Comparison of ENCODE assay signal across 1 cellular context in the genomic region with DNA sequence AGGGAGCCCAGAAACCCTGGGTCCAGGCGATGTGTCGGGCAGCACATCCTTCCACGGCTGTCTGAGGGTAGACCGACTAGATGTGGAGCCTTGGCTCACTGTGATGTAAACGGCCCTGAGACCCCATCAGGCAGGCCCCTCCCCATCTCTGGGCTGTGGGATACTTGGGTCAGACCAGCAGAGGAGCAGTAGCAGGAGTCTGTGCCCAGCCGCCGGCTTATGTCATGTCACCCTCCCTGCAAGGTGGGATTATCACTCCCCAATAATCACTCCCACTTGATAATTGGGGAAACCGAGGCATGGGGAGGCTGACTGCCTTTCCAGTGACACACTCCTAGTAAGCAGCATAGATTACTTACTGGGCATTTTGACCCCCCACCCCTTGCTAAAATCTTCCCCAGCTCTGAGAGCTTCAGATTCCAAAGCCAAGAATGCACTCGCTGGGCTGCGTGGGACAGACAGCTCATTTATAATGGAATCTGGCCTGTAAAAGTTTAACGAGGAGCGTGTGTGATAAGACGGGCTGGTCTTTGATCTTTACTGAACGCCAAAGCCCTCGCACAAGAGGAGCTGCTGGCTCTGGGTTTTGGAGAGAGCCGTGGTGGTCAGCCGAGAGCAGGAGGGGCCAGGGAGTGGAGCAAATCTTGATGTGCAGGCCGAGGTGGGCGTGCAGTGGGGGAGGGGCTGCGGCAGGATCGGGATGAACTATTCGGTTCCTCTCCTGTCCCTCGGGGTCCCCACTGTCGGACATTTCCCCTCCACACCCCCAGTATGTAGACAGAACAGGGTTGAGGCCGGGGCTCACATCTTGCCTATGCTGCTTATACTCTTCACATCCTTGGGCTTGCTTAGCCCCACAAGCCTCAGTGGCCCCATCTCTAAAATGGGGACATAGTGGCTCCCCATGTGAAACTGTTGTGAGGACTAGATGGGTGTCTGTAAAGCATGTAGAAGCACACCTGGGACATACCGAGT.
TF ChIP-seq lines count a peak whose summit lies in the region.

No MANE protein-coding gene starts in this region.

TF ChIP-seq in HepG2, 621 proteins besides CTCF, POLR2A, EP300 and RAD21 (continued from another document and continues in another):
- TF ChIP-seq, protein P1, sequence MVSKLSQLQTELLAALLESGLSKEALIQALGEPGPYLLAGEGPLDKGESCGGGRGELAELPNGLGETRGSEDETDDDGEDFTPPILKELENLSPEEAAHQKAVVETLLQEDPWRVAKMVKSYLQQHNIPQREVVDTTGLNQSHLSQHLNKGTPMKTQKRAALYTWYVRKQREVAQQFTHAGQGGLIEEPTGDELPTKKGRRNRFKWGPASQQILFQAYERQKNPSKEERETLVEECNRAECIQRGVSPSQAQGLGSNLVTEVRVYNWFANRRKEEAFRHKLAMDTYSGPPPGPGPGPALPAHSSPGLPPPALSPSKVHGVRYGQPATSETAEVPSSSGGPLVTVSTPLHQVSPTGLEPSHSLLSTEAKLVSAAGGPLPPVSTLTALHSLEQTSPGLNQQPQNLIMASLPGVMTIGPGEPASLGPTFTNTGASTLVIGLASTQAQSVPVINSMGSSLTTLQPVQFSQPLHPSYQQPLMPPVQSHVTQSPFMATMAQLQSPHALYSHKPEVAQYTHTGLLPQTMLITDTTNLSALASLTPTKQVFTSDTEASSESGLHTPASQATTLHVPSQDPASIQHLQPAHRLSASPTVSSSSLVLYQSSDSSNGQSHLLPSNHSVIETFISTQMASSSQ (IDR thresholded peaks at IDR 0.05; ENCODE audit: low read depth): peak; percentile 96
- TF ChIP-seq, protein P1 (CRISPR knock-in tag; IDR thresholded peaks at IDR 0.05; ENCODE audit: borderline replicate concordance): peak; percentile 99
- no peak for TF ChIP-seq SRSF9 (IDR thresholded peaks at IDR 0.05; ENCODE audit: borderline replicate concordance, insufficient read depth, low read depth, low read length, poor library complexity, severe bottlenecking)
- TF ChIP-seq, protein P2, sequence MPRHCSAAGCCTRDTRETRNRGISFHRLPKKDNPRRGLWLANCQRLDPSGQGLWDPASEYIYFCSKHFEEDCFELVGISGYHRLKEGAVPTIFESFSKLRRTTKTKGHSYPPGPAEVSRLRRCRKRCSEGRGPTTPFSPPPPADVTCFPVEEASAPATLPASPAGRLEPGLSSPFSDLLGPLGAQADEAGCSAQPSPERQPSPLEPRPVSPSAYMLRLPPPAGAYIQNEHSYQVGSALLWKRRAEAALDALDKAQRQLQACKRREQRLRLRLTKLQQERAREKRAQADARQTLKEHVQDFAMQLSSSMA (CRISPR knock-in tag; IDR thresholded peaks at IDR 0.05): no peak; the same call in 1 of the 2 replicates
- TF ChIP-seq, protein P3, sequence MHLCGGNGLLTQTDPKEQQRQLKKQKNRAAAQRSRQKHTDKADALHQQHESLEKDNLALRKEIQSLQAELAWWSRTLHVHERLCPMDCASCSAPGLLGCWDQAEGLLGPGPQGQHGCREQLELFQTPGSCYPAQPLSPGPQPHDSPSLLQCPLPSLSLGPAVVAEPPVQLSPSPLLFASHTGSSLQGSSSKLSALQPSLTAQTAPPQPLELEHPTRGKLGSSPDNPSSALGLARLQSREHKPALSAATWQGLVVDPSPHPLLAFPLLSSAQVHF (CRISPR knock-in tag; IDR thresholded peaks at IDR 0.05): no peak
- TF ChIP-seq, protein P4, sequence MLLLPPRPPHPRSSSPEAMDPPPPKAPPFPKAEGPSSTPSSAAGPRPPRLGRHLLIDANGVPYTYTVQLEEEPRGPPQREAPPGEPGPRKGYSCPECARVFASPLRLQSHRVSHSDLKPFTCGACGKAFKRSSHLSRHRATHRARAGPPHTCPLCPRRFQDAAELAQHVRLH (CRISPR knock-in tag; IDR thresholded peaks at IDR 0.05; ENCODE audit: borderline replicate concordance, low read depth): 0 out of 2 replicates have a peak, but pooled peaks have one; percentile 23
- TF ChIP-seq SP5 (CRISPR knock-in tag; IDR thresholded peaks at IDR 0.05; ENCODE audit: borderline replicate concordance, low read depth): peak; percentile 50; the same call in 1 of the 2 replicates
- TF ChIP-seq, protein P5, sequence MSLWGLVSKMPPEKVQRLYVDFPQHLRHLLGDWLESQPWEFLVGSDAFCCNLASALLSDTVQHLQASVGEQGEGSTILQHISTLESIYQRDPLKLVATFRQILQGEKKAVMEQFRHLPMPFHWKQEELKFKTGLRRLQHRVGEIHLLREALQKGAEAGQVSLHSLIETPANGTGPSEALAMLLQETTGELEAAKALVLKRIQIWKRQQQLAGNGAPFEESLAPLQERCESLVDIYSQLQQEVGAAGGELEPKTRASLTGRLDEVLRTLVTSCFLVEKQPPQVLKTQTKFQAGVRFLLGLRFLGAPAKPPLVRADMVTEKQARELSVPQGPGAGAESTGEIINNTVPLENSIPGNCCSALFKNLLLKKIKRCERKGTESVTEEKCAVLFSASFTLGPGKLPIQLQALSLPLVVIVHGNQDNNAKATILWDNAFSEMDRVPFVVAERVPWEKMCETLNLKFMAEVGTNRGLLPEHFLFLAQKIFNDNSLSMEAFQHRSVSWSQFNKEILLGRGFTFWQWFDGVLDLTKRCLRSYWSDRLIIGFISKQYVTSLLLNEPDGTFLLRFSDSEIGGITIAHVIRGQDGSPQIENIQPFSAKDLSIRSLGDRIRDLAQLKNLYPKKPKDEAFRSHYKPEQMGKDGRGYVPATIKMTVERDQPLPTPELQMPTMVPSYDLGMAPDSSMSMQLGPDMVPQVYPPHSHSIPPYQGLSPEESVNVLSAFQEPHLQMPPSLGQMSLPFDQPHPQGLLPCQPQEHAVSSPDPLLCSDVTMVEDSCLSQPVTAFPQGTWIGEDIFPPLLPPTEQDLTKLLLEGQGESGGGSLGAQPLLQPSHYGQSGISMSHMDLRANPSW (CRISPR knock-in tag; IDR thresholded peaks at IDR 0.05; ENCODE audit: borderline replicate concordance): no peak
- TF ChIP-seq, protein P6, sequence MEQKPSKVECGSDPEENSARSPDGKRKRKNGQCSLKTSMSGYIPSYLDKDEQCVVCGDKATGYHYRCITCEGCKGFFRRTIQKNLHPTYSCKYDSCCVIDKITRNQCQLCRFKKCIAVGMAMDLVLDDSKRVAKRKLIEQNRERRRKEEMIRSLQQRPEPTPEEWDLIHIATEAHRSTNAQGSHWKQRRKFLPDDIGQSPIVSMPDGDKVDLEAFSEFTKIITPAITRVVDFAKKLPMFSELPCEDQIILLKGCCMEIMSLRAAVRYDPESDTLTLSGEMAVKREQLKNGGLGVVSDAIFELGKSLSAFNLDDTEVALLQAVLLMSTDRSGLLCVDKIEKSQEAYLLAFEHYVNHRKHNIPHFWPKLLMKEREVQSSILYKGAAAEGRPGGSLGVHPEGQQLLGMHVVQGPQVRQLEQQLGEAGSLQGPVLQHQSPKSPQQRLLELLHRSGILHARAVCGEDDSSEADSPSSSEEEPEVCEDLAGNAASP (CRISPR knock-in tag; IDR thresholded peaks at IDR 0.05; ENCODE audit: borderline replicate concordance): 0 out of 2 replicates have a peak, but pooled peaks have one; percentile 37
- TF ChIP-seq ADNP (CRISPR knock-in tag; IDR thresholded peaks at IDR 0.05): no peak
- TF ChIP-seq JUNB (CRISPR knock-in tag; IDR thresholded peaks at IDR 0.05; ENCODE audit: borderline replicate concordance): no peak
- TF ChIP-seq, protein P7, sequence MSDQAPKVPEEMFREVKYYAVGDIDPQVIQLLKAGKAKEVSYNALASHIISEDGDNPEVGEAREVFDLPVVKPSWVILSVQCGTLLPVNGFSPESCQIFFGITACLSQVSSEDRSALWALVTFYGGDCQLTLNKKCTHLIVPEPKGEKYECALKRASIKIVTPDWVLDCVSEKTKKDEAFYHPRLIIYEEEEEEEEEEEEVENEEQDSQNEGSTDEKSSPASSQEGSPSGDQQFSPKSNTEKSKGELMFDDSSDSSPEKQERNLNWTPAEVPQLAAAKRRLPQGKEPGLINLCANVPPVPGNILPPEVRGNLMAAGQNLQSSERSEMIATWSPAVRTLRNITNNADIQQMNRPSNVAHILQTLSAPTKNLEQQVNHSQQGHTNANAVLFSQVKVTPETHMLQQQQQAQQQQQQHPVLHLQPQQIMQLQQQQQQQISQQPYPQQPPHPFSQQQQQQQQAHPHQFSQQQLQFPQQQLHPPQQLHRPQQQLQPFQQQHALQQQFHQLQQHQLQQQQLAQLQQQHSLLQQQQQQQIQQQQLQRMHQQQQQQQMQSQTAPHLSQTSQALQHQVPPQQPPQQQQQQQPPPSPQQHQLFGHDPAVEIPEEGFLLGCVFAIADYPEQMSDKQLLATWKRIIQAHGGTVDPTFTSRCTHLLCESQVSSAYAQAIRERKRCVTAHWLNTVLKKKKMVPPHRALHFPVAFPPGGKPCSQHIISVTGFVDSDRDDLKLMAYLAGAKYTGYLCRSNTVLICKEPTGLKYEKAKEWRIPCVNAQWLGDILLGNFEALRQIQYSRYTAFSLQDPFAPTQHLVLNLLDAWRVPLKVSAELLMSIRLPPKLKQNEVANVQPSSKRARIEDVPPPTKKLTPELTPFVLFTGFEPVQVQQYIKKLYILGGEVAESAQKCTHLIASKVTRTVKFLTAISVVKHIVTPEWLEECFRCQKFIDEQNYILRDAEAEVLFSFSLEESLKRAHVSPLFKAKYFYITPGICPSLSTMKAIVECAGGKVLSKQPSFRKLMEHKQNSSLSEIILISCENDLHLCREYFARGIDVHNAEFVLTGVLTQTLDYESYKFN (CRISPR knock-in tag; conservative IDR thresholded peaks at IDR 0.05): peak; percentile 88
- TF ChIP-seq, protein P8, sequence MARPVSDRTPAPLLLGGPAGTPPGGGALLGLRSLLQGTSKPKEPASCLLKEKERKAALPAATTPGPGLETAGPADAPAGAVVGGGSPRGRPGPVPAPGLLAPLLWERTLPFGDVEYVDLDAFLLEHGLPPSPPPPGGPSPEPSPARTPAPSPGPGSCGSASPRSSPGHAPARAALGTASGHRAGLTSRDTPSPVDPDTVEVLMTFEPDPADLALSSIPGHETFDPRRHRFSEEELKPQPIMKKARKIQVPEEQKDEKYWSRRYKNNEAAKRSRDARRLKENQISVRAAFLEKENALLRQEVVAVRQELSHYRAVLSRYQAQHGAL (CRISPR knock-in tag; IDR thresholded peaks at IDR 0.05; ENCODE audit: not compliant biosample characterization): no peak
- TF ChIP-seq ASH2L (IDR thresholded peaks at IDR 0.05; ENCODE audit: insufficient read length, low read depth, low read length): peak; percentile 48
- TF ChIP-seq, protein P9, sequence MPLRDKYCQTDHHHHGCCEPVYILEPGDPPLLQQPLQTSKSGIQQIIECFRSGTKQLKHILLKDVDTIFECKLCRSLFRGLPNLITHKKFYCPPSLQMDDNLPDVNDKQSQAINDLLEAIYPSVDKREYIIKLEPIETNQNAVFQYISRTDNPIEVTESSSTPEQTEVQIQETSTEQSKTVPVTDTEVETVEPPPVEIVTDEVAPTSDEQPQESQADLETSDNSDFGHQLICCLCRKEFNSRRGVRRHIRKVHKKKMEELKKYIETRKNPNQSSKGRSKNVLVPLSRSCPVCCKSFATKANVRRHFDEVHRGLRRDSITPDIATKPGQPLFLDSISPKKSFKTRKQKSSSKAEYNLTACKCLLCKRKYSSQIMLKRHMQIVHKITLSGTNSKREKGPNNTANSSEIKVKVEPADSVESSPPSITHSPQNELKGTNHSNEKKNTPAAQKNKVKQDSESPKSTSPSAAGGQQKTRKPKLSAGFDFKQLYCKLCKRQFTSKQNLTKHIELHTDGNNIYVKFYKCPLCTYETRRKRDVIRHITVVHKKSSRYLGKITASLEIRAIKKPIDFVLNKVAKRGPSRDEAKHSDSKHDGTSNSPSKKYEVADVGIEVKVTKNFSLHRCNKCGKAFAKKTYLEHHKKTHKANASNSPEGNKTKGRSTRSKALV (CRISPR knock-in tag; IDR thresholded peaks at IDR 0.05): peak; percentile 34; the same call in 1 of the 2 replicates
- TF ChIP-seq, protein P10, sequence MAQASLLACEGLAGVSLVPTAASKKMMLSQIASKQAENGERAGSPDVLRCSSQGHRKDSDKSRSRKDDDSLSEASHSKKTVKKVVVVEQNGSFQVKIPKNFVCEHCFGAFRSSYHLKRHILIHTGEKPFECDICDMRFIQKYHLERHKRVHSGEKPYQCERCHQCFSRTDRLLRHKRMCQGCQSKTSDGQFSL (CRISPR knock-in tag; IDR thresholded peaks at IDR 0.05): peak; percentile 77; the same call in 1 of the 2 replicates
- TF ChIP-seq ZNF766 (CRISPR knock-in tag; IDR thresholded peaks at IDR 0.05; ENCODE audit: borderline replicate concordance): 0 out of 2 replicates have a peak, but pooled peaks have one; percentile 64
- TF ChIP-seq ZNF263 (CRISPR knock-in tag; IDR thresholded peaks at IDR 0.05): peak; percentile 60; the same call in 1 of the 2 replicates
- TF ChIP-seq ZBTB20 (CRISPR knock-in tag; IDR thresholded peaks at IDR 0.05; ENCODE audit: borderline replicate concordance, low read depth): no peak
- peak; percentile 48; the same call in 1 of the 2 replicates for TF ChIP-seq NCOR1 (IDR thresholded peaks at IDR 0.05; ENCODE audit: borderline replicate concordance, low read length)
- TF ChIP-seq ZNF329 (CRISPR knock-in tag; IDR thresholded peaks at IDR 0.05; ENCODE audit: low read depth): no peak
- peak; percentile 69; the same call in 1 of the 2 replicates for TF ChIP-seq SIX1 (CRISPR knock-in tag; IDR thresholded peaks at IDR 0.05; ENCODE audit: borderline replicate concordance)
